In genomic region chr6:139242457-139243240, GRCh38 we compare ENCODE assay signal across 18 cellular contexts. TPM values are rescaled to one million over a fixed set of nuclear protein-coding genes. Genes with fewer than 3 reads are reported as not detected.
"Had no signal": no experiment of that assay in that cellular context is flagged by ENCODE, and none has a peak within 500 bp of the region (broad histone marks: within the 10 kb centered on the region; RNA-seq: fewer than 3 reads in every experiment).

No MANE protein-coding gene starts in this region.

- DNase-seq: activated naive CD8-positive, alpha-beta T cell treated with anti-CD3 and anti-CD28 coated beads, Interleukin-2, amount 10 ng/mL, durations not matched to agents 7 days and 5 days; amygdala; colonic mucosa; endodermal cell; head of caudate nucleus; kidney; midbrain; spleen; stimulated activated CD4-positive, alpha-beta T cell treated with anti-CD3 and anti-CD28 coated beads, Interleukin-4, amount 100 ng/mL, for 4 hours; stimulated activated naive B cell treated with anti-CD40 and anti-IgM and Interleukin-4, amounts not matched to agents 10 μg/mL and 1 μg/mL and 100 μg/mL, for 72 hours; T1000; tibial artery had no signal

- H3K4me3 Mint-ChIP-seq: activated naive CD8-positive, alpha-beta T cell treated with anti-CD3 and anti-CD28 coated beads, Interleukin-2, amount 10 ng/mL, durations not matched to agents 7 days and 5 days; central memory CD8-positive, alpha-beta T cell; endodermal cell; stimulated activated naive B cell treated with anti-CD40 and anti-IgM and Interleukin-4, amounts not matched to agents 10 μg/mL and 1 μg/mL and 100 μg/mL, for 72 hours had no signal

- H3K27me3 Mint-ChIP-seq: activated naive CD8-positive, alpha-beta T cell treated with anti-CD3 and anti-CD28 coated beads, Interleukin-2, amount 10 ng/mL, durations not matched to agents 7 days and 5 days; central memory CD8-positive, alpha-beta T cell; stimulated activated naive B cell treated with anti-CD40 and anti-IgM and Interleukin-4, amounts not matched to agents 10 μg/mL and 1 μg/mL and 100 μg/mL, for 72 hours had no signal

- H3K9me3 Mint-ChIP-seq: activated naive CD8-positive, alpha-beta T cell treated with anti-CD3 and anti-CD28 coated beads, Interleukin-2, amount 10 ng/mL, durations not matched to agents 7 days and 5 days; central memory CD8-positive, alpha-beta T cell; endodermal cell; stimulated activated naive B cell treated with anti-CD40 and anti-IgM and Interleukin-4, amounts not matched to agents 10 μg/mL and 1 μg/mL and 100 μg/mL, for 72 hours had no signal

- H3K36me3 Mint-ChIP-seq: activated naive CD8-positive, alpha-beta T cell treated with anti-CD3 and anti-CD28 coated beads, Interleukin-2, amount 10 ng/mL, durations not matched to agents 7 days and 5 days had no signal

- ATAC-seq: activated CD4-positive, CD25-positive, alpha-beta regulatory T cell treated with anti-CD3 and anti-CD28 coated beads, Interleukin-2, amount 50 U/mL, for 24 hours; left lung; sciatic nerve; stimulated activated naive B cell treated with anti-CD40 and anti-IgM and Interleukin-4, amounts not matched to agents 10 μg/mL and 1 μg/mL and 100 μg/mL, for 72 hours had no signal

- H3K27ac ChIP-seq: colonic mucosa, epithelial cell of prostate, left lung, spleen, tibial artery had no signal

- H3K4me3 ChIP-seq: colonic mucosa, left lung, spleen, tibial artery had no signal

- H3K4me1 Mint-ChIP-seq: central memory CD8-positive, alpha-beta T cell; endodermal cell; stimulated activated naive B cell treated with anti-CD40 and anti-IgM and Interleukin-4, amounts not matched to agents 10 μg/mL and 1 μg/mL and 100 μg/mL, for 72 hours had no signal

- H3K27me3 ChIP-seq: colonic mucosa, left lung, spleen, tibial artery had no signal

- H3K27ac Mint-ChIP-seq: activated naive CD8-positive, alpha-beta T cell treated with anti-CD3 and anti-CD28 coated beads, Interleukin-2, amount 10 ng/mL, durations not matched to agents 7 days and 5 days; endodermal cell; stimulated activated naive B cell treated with anti-CD40 and anti-IgM and Interleukin-4, amounts not matched to agents 10 μg/mL and 1 μg/mL and 100 μg/mL, for 72 hours had no signal

- H3K36me3 ChIP-seq: colonic mucosa, left lung, tibial artery had no signal

- H3K4me1 ChIP-seq: colonic mucosa had no signal

- H3K9me3 ChIP-seq: colonic mucosa, left lung, spleen, tibial artery had no signal

RNA-seq across cellular contexts. Expression of gene TXLNB, which starts 49.1 kb away (rescaled TPM):
- total RNA-seq: endodermal cell had no signal
- polyA plus RNA-seq: neural cell had no signal
